ENCODE assay signal across 11 cellular contexts in genomic region chr22:37559521-37559900, GRCh38. TPM values are rescaled to one million over a fixed set of nuclear protein-coding genes. Genes with fewer than 3 reads are reported as not detected.
DNase-seq lines count a peak whose midpoint lies in the region; ATAC-seq and TF ChIP-seq lines count a peak whose summit lies in the region.
"Had no signal": no experiment of that assay in that cellular context is flagged by ENCODE, and none has a peak within 500 bp of the region (broad histone marks: within the 10 kb centered on the region; RNA-seq: fewer than 3 reads in every experiment).

No MANE protein-coding gene starts in this region.

- H3K36me3 ChIP-seq in left ventricle myocardium inferior, result no peaks in the 10 kb centered on the region
- H3K36me3 ChIP-seq in urinary bladder (ENCODE audit: insufficient read depth), result no peaks in the 10 kb centered on the region

- peak overlapping the region; percentile 98 for H3K27ac ChIP-seq in left ventricle myocardium inferior (replicated peaks)
- H3K27ac ChIP-seq in epithelial cell of prostate, result peak overlapping the region; percentile 93
- peak overlapping the region; percentile 88 for H3K27ac ChIP-seq in urinary bladder (ENCODE audit: low read depth)

- H3K9me3 ChIP-seq in left ventricle myocardium inferior (replicated peaks), result no peaks in the 10 kb centered on the region

- H3K4me3 ChIP-seq in left ventricle myocardium inferior (peak overlapping the region; percentile 82), urinary bladder (ENCODE audit: low read depth, low read length) (peak overlapping the region; percentile 72)

- peak overlapping the region; percentile 39 for H3K4me3 Mint-ChIP-seq in natural killer cell treated with Interleukin-12 subunit alpha and Interleukin-12 subunit beta and Interleukin-15 and Interleukin-18, amount 100 ng/mL, for 72 hours

- no peaks in the 10 kb centered on the region for H3K9me3 Mint-ChIP-seq in natural killer cell treated with Interleukin-12 subunit alpha and Interleukin-12 subunit beta and Interleukin-15 and Interleukin-18, amount 100 ng/mL, for 72 hours
- H3K9me3 Mint-ChIP-seq: CD4-positive, alpha-beta memory T cell had no signal

- H3K4me1 ChIP-seq in left ventricle myocardium inferior (peaks cover 80% of the 10 kb centered on the region), urinary bladder (ENCODE audit: insufficient read depth) (peaks cover 2% of the 10 kb centered on the region)

- H3K27me3 ChIP-seq in left ventricle myocardium inferior (ENCODE audit: low read depth), result peaks cover 24% of the 10 kb centered on the region

- no peak for DNase-seq in left ventricle myocardium inferior
- no peak for DNase-seq in left cardiac atrium
- DNase-seq in epithelial cell of prostate (ENCODE audit: low read depth, low spot score), result no peak
- no peak for DNase-seq in natural killer cell treated with Interleukin-12 subunit alpha and Interleukin-12 subunit beta and Interleukin-15 and Interleukin-18, amount 100 ng/mL, for 72 hours (ENCODE audit: low spot score)
- no peak for DNase-seq in putamen (ENCODE audit: low spot score)
- DNase-seq: CD4-positive, alpha-beta memory T cell; NCI-H2171 had no signal

- WGBS in urinary bladder, result 84% methylated on average over 6 of the region's 6 CpGs

- H3K27ac Mint-ChIP-seq in natural killer cell treated with Interleukin-12 subunit alpha and Interleukin-12 subunit beta and Interleukin-15 and Interleukin-18, amount 100 ng/mL, for 72 hours, result no peak overlapping the region
- H3K27ac Mint-ChIP-seq: CD4-positive, alpha-beta memory T cell had no signal

- H3K27me3 Mint-ChIP-seq in natural killer cell treated with Interleukin-12 subunit alpha and Interleukin-12 subunit beta and Interleukin-15 and Interleukin-18, amount 100 ng/mL, for 72 hours, result peaks cover 41 to 42% of the 10 kb centered on the region in 2 donors

- TF ChIP-seq CTCF in left ventricle myocardium inferior (IDR thresholded peaks at IDR 0.05; ENCODE audit: borderline replicate concordance), result no peak

- intact Hi-C loops in left ventricle myocardium inferior (cut with micrococcal nuclease), result no loop called here
- intact Hi-C loops in left cardiac atrium (cut with DNase I), result no loop called here

- H3K36me3 Mint-ChIP-seq in natural killer cell treated with Interleukin-12 subunit alpha and Interleukin-12 subunit beta and Interleukin-15 and Interleukin-18, amount 100 ng/mL, for 72 hours, result no peaks in the 10 kb centered on the region
- H3K36me3 Mint-ChIP-seq: CD4-positive, alpha-beta memory T cell had no signal

- ATAC-seq in left cardiac atrium (no peak), HG02970 (IDR thresholded peaks at IDR 0.05; ENCODE audit: low FRiP score, unreplicated experiment) (no peak), GM21423 (IDR thresholded peaks at IDR 0.05; ENCODE audit: unreplicated experiment) (no peak)
- ATAC-seq in natural killer cell treated with Interleukin-12 subunit alpha and Interleukin-12 subunit beta and Interleukin-15 and Interleukin-18, amount 100 ng/mL, for 72 hours, result no peak

- peaks cover 8 to 24% of the 10 kb centered on the region in 2 donors for H3K4me1 Mint-ChIP-seq in natural killer cell treated with Interleukin-12 subunit alpha and Interleukin-12 subunit beta and Interleukin-15 and Interleukin-18, amount 100 ng/mL, for 72 hours (ENCODE audit: low read depth in 2 of 2)

RNA-seq across cellular contexts. Expression of gene CDC42EP1, which starts 0.8 kb away (rescaled TPM):
- 17.7 TPM for total RNA-seq in left ventricle myocardium inferior
- total RNA-seq in left cardiac atrium, result 10 to 100 TPM; 20.9 to 44.6 TPM
- 1 to 10 TPM; 1.9 to 3.5 TPM for total RNA-seq in natural killer cell treated with Interleukin-12 subunit alpha and Interleukin-12 subunit beta and Interleukin-15 and Interleukin-18, amount 100 ng/mL, for 72 hours
- total RNA-seq in urinary bladder, result 6.6 TPM
- 34.5 TPM for polyA plus RNA-seq in urinary bladder
- total RNA-seq: CD4-positive, alpha-beta memory T cell had no signal
- polyA plus RNA-seq: CD4-positive, alpha-beta memory T cell had no signal

RNA-seq across cellular contexts. Expression of gene LGALS2, which starts 20.4 kb away (rescaled TPM):
- total RNA-seq in left ventricle myocardium inferior, result not detected
- not detected for total RNA-seq in left cardiac atrium
- not detected for total RNA-seq in natural killer cell treated with Interleukin-12 subunit alpha and Interleukin-12 subunit beta and Interleukin-15 and Interleukin-18, amount 100 ng/mL, for 72 hours
- not detected for total RNA-seq in urinary bladder
- polyA plus RNA-seq in urinary bladder, result 0.37 TPM
- polyA plus RNA-seq: CD4-positive, alpha-beta memory T cell had no signal

RNA-seq across cellular contexts. Expression of gene CARD10, which starts 40.3 kb away (rescaled TPM):
- total RNA-seq in left ventricle myocardium inferior, result 9.0 TPM
- 1 to 10 TPM; 7.7 to 9.2 TPM for total RNA-seq in left cardiac atrium
- under 1 TPM; 0.38 to 0.53 TPM for total RNA-seq in natural killer cell treated with Interleukin-12 subunit alpha and Interleukin-12 subunit beta and Interleukin-15 and Interleukin-18, amount 100 ng/mL, for 72 hours
- 4.5 TPM for total RNA-seq in urinary bladder
- polyA plus RNA-seq in urinary bladder, result 16.6 TPM
- total RNA-seq: mononuclear cell had no signal
- polyA plus RNA-seq: CD4-positive, alpha-beta memory T cell had no signal

RNA-seq across cellular contexts. Expression of gene GGA1, which starts 49.1 kb away (rescaled TPM):
- total RNA-seq in left ventricle myocardium inferior, result 27.5 TPM
- total RNA-seq in left cardiac atrium, result 10 to 100 TPM; 24.4 to 26.6 TPM
- 100 to 1,000 TPM in 1 of 2 donors, 10 to 100 TPM in 1; 85.5 to 142 TPM for total RNA-seq in natural killer cell treated with Interleukin-12 subunit alpha and Interleukin-12 subunit beta and Interleukin-15 and Interleukin-18, amount 100 ng/mL, for 72 hours
- 29.3 TPM for total RNA-seq in urinary bladder
- polyA plus RNA-seq in urinary bladder, result 45.4 TPM
